ENCODE assay signal across 16 cellular contexts in the genomic region with DNA sequence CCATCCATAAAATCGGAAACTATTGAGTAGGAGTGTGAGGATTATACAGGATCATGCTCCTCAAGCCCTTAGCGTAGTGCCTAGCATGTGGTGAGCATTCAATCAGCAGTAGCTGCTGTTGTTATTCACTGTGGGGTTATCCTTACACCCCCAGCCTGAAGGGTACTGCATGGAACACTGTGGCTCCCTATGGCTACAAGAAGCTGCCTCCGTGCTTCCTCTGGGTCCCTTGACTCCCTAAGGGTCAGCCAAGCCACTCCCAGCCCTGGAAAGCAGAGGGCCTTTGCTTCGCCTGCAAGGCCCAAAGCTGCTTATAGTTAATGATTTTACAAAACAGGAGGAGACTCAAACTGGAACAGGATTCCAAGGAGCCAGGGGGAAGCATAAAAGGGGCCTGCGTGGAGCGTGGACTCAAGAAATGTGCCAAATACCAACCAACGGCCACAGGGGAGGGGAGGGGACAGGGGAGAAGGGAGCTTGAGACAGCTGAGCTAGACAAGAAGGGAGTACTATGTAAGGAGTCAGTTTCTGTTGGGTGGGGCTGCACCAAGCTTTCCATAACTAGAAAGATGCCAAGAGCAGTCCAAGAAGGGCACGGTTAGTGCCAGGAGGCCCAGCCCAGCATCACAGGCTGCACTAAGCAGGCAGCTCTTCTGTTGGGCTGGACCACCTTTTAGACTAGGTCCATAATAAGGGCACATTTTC. TPM values are rescaled to one million over a fixed set of nuclear protein-coding genes. Genes with fewer than 3 reads are reported as not detected.
DNase-seq lines count a peak whose midpoint lies in the region; ATAC-seq, FAIRE-seq and TF ChIP-seq lines count a peak whose summit lies in the region.
"Had no signal": no experiment of that assay in that cellular context is flagged by ENCODE, and none has a peak within 500 bp of the region (broad histone marks: within the 10 kb centered on the region; RNA-seq: fewer than 3 reads in every experiment).

No MANE protein-coding gene starts in this region.

- H3K27ac ChIP-seq in kidney (ENCODE audit: low read depth in 2 of 2, low read length in 2 of 2), result peak overlapping the region in 1 of 2 donors; percentile 32

- no peak for DNase-seq in activated T-cell treated with anti-CD3 and anti-CD28 coated beads, Interleukin-2, amount 50 U/mL, for 72 hours
- no peak for DNase-seq in activated T-cell treated with anti-CD3 and anti-CD28 coated beads, Interleukin-2, amount 50 U/mL, for 1 hour
- DNase-seq in WTC11 (ENCODE audit: low spot score) (no peak), kidney (peak; percentile 54), NCI-H2107 (lab: John Stamatoyannopoulos, UW) (no peak)
- DNase-seq in stimulated activated naive B cell treated with anti-CD40 and anti-IgM and Interleukin-4, amounts not matched to agents 10 μg/mL and 1 μg/mL and 100 μg/mL, for 72 hours, result no peak
- DNase-seq in activated effector memory CD4-positive, alpha-beta T cell treated with anti-CD3 and anti-CD28 coated beads, Interleukin-2, amount 50 U/mL, for 16 hours, result no peak
- DNase-seq: DMS79; H9; head of caudate nucleus; left cardiac atrium; NCI-H345; nucleus accumbens; stimulated activated CD8-positive, alpha-beta memory T cell treated with anti-CD3 and anti-CD28 coated beads, Interleukin-4, amount 100 ng/mL, for 48 hours had no signal

- ATAC-seq in activated T-cell treated with anti-CD3 and anti-CD28 coated beads, Interleukin-2, amount 50 U/mL, for 72 hours (replicated peaks in 1 of 2), result peak in 1 of 2 donors; percentile 2
- ATAC-seq in WTC11 (peak; percentile 26; the same call in 1 of the 2 replicates), HG03469 (IDR thresholded peaks at IDR 0.05; ENCODE audit: unreplicated experiment) (no peak)
- no peak for ATAC-seq in stimulated activated naive B cell treated with anti-CD40 and anti-IgM and Interleukin-4, amounts not matched to agents 10 μg/mL and 1 μg/mL and 100 μg/mL, for 72 hours (replicated peaks)

- peak overlapping the region; percentile 52 to 77 for H3K4me3 Mint-ChIP-seq in activated T-cell treated with anti-CD3 and anti-CD28 coated beads, Interleukin-2, amount 50 U/mL, for 72 hours
- H3K4me3 Mint-ChIP-seq in WTC11, result no peak overlapping the region
- peak overlapping the region in 1 of 2 donors; percentile 53 for H3K4me3 Mint-ChIP-seq in stimulated activated naive B cell treated with anti-CD40 and anti-IgM and Interleukin-4, amounts not matched to agents 10 μg/mL and 1 μg/mL and 100 μg/mL, for 72 hours
- H3K4me3 Mint-ChIP-seq: H9 had no signal

- POLR2A ChIA-PET in WTC11 (lab: Charles Lee), result interaction anchor here (1.1 kb wide), 1 partner anchor 16 kb away, joined by 3 read pairs; a partner anchor contains a TSS

- H3K9ac ChIP-seq in kidney (ENCODE audit: low read length in 2 of 2), result no peak overlapping the region

- no peak for FAIRE-seq in kidney (lab: Jason Lieb, UNC)
- FAIRE-seq: RCC 7860 had no signal

- H3K4me3 ChIP-seq in kidney (ENCODE audit: low read length in 2 of 2), result no peak overlapping the region

- intact Hi-C loops in kidney (cut with DNase I), result no loop called here

- H3K36me3 ChIP-seq in kidney (ENCODE audit: control insufficient read depth in 1 of 2, insufficient read depth in 2 of 2, low read length in 2 of 2), result no peaks in the 10 kb centered on the region

- H3K9me3 Mint-ChIP-seq in activated T-cell treated with anti-CD3 and anti-CD28 coated beads, Interleukin-2, amount 50 U/mL, for 72 hours, result no peaks in the 10 kb centered on the region
- H3K9me3 Mint-ChIP-seq in WTC11, result no peaks in the 10 kb centered on the region
- H3K9me3 Mint-ChIP-seq in stimulated activated naive B cell treated with anti-CD40 and anti-IgM and Interleukin-4, amounts not matched to agents 10 μg/mL and 1 μg/mL and 100 μg/mL, for 72 hours, result no peaks in the 10 kb centered on the region

- peaks cover 67% of the 10 kb centered on the region for H3K4me1 Mint-ChIP-seq in activated T-cell treated with anti-CD3 and anti-CD28 coated beads, Interleukin-2, amount 50 U/mL, for 72 hours (ENCODE audit: low read depth)
- peaks cover 23% of the 10 kb centered on the region for H3K4me1 Mint-ChIP-seq in WTC11
- H3K4me1 Mint-ChIP-seq in stimulated activated naive B cell treated with anti-CD40 and anti-IgM and Interleukin-4, amounts not matched to agents 10 μg/mL and 1 μg/mL and 100 μg/mL, for 72 hours, result peaks cover 32 to 42% of the 10 kb centered on the region in 2 donors

- CTCF ChIA-PET in WTC11 (lab: Charles Lee), result interaction anchor here (2.3 kb wide), 1 partner anchor 53 kb away, joined by 6 read pairs; no protein-coding TSS in a partner anchor

- H3K9me3 ChIP-seq in kidney (ENCODE audit: control insufficient read depth in 1 of 2, low read length in 2 of 2), result no peaks in the 10 kb centered on the region

- H3K27ac Mint-ChIP-seq in activated T-cell treated with anti-CD3 and anti-CD28 coated beads, Interleukin-2, amount 50 U/mL, for 72 hours, result peak overlapping the region; percentile 82
- no peak overlapping the region for H3K27ac Mint-ChIP-seq in WTC11
- peak overlapping the region; percentile 73 for H3K27ac Mint-ChIP-seq in stimulated activated naive B cell treated with anti-CD40 and anti-IgM and Interleukin-4, amounts not matched to agents 10 μg/mL and 1 μg/mL and 100 μg/mL, for 72 hours
- H3K27ac Mint-ChIP-seq: H9 had no signal

- peaks cover 2 to 21% of the 10 kb centered on the region in 2 donors for H3K36me3 Mint-ChIP-seq in activated T-cell treated with anti-CD3 and anti-CD28 coated beads, Interleukin-2, amount 50 U/mL, for 72 hours (ENCODE audit: insufficient read depth in 2 of 2)
- H3K36me3 Mint-ChIP-seq in WTC11, result 0 out of 2 replicates have a peak, but pooled peaks cover 3% of the 10 kb centered on the region
- H3K36me3 Mint-ChIP-seq in stimulated activated naive B cell treated with anti-CD40 and anti-IgM and Interleukin-4, amounts not matched to agents 10 μg/mL and 1 μg/mL and 100 μg/mL, for 72 hours, result peaks cover 3 to 36% of the 10 kb centered on the region in 2 donors

- no peaks in the 10 kb centered on the region for H3K27me3 Mint-ChIP-seq in activated T-cell treated with anti-CD3 and anti-CD28 coated beads, Interleukin-2, amount 50 U/mL, for 72 hours (ENCODE audit: low read depth)
- H3K27me3 Mint-ChIP-seq in WTC11 (ENCODE audit: low read depth), result no peaks in the 10 kb centered on the region
- no peaks in the 10 kb centered on the region for H3K27me3 Mint-ChIP-seq in stimulated activated naive B cell treated with anti-CD40 and anti-IgM and Interleukin-4, amounts not matched to agents 10 μg/mL and 1 μg/mL and 100 μg/mL, for 72 hours

- TF ChIP-seq CTCF in WTC11 (IDR thresholded peaks at IDR 0.05), result no peak
- TF ChIP-seq CTCF in kidney (IDR thresholded peaks at IDR 0.05; ENCODE audit: borderline replicate concordance, extremely low read depth, insufficient read depth), result no peak

- peaks cover 0 to 10% of the 10 kb centered on the region in 2 donors for H3K4me1 ChIP-seq in kidney (ENCODE audit: control insufficient read depth in 1 of 2, insufficient read depth in 1 of 2, low read depth in 1 of 2, low read length in 2 of 2)

TF ChIP-seq in WTC11, 78 proteins besides CTCF, POLR2A, EP300 and RAD21:
- TF ChIP-seq, protein P1, sequence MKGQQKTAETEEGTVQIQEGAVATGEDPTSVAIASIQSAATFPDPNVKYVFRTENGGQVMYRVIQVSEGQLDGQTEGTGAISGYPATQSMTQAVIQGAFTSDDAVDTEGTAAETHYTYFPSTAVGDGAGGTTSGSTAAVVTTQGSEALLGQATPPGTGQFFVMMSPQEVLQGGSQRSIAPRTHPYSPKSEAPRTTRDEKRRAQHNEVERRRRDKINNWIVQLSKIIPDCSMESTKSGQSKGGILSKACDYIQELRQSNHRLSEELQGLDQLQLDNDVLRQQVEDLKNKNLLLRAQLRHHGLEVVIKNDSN (CRISPR knock-in tag; IDR thresholded peaks at IDR 0.05), result no peak
- TF ChIP-seq KAT7 (CRISPR knock-in tag; IDR thresholded peaks at IDR 0.05; ENCODE audit: borderline replicate concordance) (no peak), ZNF219 (CRISPR knock-in tag; IDR thresholded peaks at IDR 0.05; ENCODE audit: borderline replicate concordance) (no peak), FOXP1 (CRISPR knock-in tag; IDR thresholded peaks at IDR 0.05; ENCODE audit: borderline replicate concordance) (no peak), PRRX2 (CRISPR knock-in tag; IDR thresholded peaks at IDR 0.05) (no peak), ZNF263 (CRISPR knock-in tag; IDR thresholded peaks at IDR 0.05; ENCODE audit: low read depth) (no peak), ZBTB21 (CRISPR knock-in tag; IDR thresholded peaks at IDR 0.05; ENCODE audit: borderline replicate concordance) (no peak), GABPB1 (CRISPR knock-in tag; IDR thresholded peaks at IDR 0.05) (no peak), OVOL2 (CRISPR knock-in tag; IDR thresholded peaks at IDR 0.05; ENCODE audit: borderline replicate concordance) (no peak)
- TF ChIP-seq, protein P2, sequence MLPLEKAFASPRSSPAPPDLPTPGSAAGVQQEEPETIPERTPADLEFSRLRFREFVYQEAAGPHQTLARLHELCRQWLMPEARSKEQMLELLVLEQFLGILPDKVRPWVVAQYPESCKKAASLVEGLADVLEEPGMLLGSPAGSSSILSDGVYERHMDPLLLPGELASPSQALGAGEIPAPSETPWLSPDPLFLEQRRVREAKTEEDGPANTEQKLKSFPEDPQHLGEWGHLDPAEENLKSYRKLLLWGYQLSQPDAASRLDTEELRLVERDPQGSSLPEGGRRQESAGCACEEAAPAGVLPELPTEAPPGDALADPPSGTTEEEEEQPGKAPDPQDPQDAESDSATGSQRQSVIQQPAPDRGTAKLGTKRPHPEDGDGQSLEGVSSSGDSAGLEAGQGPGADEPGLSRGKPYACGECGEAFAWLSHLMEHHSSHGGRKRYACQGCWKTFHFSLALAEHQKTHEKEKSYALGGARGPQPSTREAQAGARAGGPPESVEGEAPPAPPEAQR (CRISPR knock-in tag; IDR thresholded peaks at IDR 0.05), result no peak

RNA-seq across cellular contexts. Expression of a gene that starts 15.9 kb away (rescaled TPM):
- 100 to 1,000 TPM; 183 to 275 TPM for total RNA-seq in activated T-cell treated with anti-CD3 and anti-CD28 coated beads, Interleukin-2, amount 50 U/mL, for 72 hours
- total RNA-seq in WTC11 (2021), result 52.1 to 62.9 TPM (median 53.6 TPM) in 3 replicates
- total RNA-seq in kidney, result 40.1 TPM
- 32.4 TPM for polyA plus RNA-seq in kidney (ENCODE audit: insufficient read depth, low read depth, low replicate concordance)
